ENCODE assay signal across 8 cellular contexts in the genomic region with DNA sequence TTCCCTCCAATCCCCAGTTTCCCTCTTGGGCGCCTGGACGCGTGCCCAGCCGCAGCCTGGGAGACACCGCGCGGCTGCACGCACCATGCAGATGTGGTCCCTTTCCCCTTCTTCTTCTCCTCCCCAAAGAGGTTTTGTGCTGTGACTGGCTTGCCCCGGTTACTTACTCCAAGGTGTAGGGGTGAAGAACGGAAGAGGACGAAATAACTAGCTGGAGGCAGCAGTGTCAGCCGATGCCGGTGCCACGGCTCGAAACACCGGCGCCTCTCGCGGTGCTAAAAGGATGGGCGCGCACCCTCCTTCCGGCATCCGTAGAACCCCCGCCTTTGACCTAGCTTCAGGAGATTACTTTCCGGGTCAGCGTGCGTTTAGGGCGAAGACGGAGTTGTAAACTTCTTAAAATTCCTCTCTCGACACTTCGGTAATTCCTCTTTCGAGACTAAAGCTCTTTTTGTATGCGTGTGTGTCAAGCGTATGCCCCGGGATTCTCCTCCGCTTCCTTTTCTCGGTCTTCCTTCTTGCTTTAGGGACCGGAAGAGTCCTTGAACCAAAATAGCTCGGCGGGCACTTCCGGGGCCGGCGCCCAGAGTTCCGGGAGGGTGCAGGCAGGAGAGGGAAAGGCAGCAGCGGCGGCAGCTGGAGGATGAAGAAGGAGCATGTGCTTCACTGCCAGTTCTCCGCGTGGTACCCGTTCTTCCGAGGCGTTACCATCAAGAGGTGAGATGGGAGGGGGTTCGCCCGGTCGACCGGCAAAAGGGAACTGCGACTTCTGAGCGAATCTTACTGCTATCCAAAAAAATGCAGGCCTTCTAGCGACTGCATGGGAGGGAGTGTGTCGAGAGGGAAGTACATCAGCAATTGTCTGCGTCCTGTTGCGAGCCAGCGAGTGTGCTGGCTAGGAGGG. TPM values are rescaled to one million over a fixed set of nuclear protein-coding genes. Genes with fewer than 3 reads are reported as not detected.
A peak's percentile ranks its signal among the peaks of the same experiment; 100 is the strongest.
DNase-seq lines count a peak whose midpoint lies in the region; ATAC-seq and TF ChIP-seq lines count a peak whose summit lies in the region.

A gene with protein sequence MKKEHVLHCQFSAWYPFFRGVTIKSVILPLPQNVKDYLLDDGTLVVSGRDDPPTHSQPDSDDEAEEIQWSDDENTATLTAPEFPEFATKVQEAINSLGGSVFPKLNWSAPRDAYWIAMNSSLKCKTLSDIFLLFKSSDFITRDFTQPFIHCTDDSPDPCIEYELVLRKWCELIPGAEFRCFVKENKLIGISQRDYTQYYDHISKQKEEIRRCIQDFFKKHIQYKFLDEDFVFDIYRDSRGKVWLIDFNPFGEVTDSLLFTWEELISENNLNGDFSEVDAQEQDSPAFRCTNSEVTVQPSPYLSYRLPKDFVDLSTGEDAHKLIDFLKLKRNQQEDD (plus strand): TSS at position 586 of the 904 bp plus-strand sequence. CDS start 58 bp downstream, at position 644.
NUDT5 (minus strand) TSS at position 289 of the 904 bp plus-strand sequence. CDS start 9,600 bp downstream, outside the sequence.

- ATAC-seq in HG02870 (IDR thresholded peaks at IDR 0.05; ENCODE audit: unreplicated experiment), result peak; percentile 85
- ATAC-seq in left cardiac atrium, result peak; percentile 96 to 97
- peak; percentile 97 to 98 for ATAC-seq in upper lobe of left lung (ENCODE audit: low FRiP score in 2 of 2)

- peak in 1 of 6 experiments; percentile 23 for TF ChIP-seq CTCF in upper lobe of left lung (IDR thresholded peaks at IDR 0.05)

- H3K4me3 ChIP-seq in upper lobe of left lung, result peak within 1 kb of the TSS; percentile 43 to 96 (median 81)

- H3K27me3 ChIP-seq in upper lobe of left lung, result no peaks in the 10 kb centered on the region

- peak; percentile 94 for DNase-seq in NCI-H146 (lab: John Stamatoyannopoulos, UW)
- DNase-seq in amniotic epithelial cell (ENCODE audit: low read depth), result peak; percentile 90
- peak; percentile 89 for DNase-seq in left cardiac atrium
- peak; percentile 96 for DNase-seq in posterior vena cava (ENCODE audit: low spot score)
- DNase-seq in upper lobe of left lung, result peak; percentile 86 to 95

- 0% methylated on average over 59 to 60 of the region's 62 CpGs for WGBS in upper lobe of left lung, 2 donors

- TF ChIP-seq EP300 in upper lobe of left lung (IDR thresholded peaks at IDR 0.05), result no peak

- intact Hi-C loops in T-helper 1 cell treated with Interleukin-12 subunit alpha and Interleukin-12 subunit beta and Interleukin-4 antibody, amounts not matched to agents 30 ng/mL and 1 ng/mL, for 36 hours (cut with micrococcal nuclease), result loop anchor here (1.0 to 10.0 kb wide), 16 partner anchors 15 to 1599 kb away; partner anchors contain the start of genes CAMK1D, DHTKD1, MCM10 and OPTN
- intact Hi-C loops in left cardiac atrium (cut with DNase I) (no loop called here), posterior vena cava (cut with DNase I) (no loop called here)

- peak; percentile 55 for TF ChIP-seq POLR2A in GM15510 (IDR thresholded peaks at IDR 0.05; ENCODE audit: borderline replicate concordance, extremely low read depth, insufficient read length)
- peak in 2 of 4 donors; percentile 46 to 59 for TF ChIP-seq POLR2A in upper lobe of left lung (IDR thresholded peaks at IDR 0.05)

- H3K9me3 ChIP-seq in upper lobe of left lung, result no peaks in the 10 kb centered on the region

- H3K36me3 ChIP-seq in upper lobe of left lung, result peaks cover 0 to 32% (median 8%) of the 10 kb centered on the region in 4 donors

- H3K27ac ChIP-seq in upper lobe of left lung, result peak within 1 kb of the TSS; percentile 87 to 96 (median 92)

- H3K4me1 ChIP-seq in upper lobe of left lung, result peaks cover 25 to 52% (median 36%) of the 10 kb centered on the region in 4 donors

RNA-seq across cellular contexts. Expression of the first gene that starts in this region (rescaled TPM):
- 107 and 114 TPM in 2 replicates for total RNA-seq in T-helper 1 cell treated with Interleukin-12 subunit alpha and Interleukin-12 subunit beta and Interleukin-4 antibody, amounts not matched to agents 30 ng/mL and 1 ng/mL, for 36 hours
- total RNA-seq in left cardiac atrium, result 10 to 100 TPM; 56.7 to 83.8 TPM
- 10 to 100 TPM; 48.5 to 52.7 TPM for total RNA-seq in posterior vena cava
- 10 to 100 TPM; 19.9 to 57.5 (median 42.6) TPM for total RNA-seq in upper lobe of left lung

RNA-seq across cellular contexts. Expression of gene NUDT5, which starts in this region (rescaled TPM):
- 97.3 and 105 TPM in 2 replicates for total RNA-seq in T-helper 1 cell treated with Interleukin-12 subunit alpha and Interleukin-12 subunit beta and Interleukin-4 antibody, amounts not matched to agents 30 ng/mL and 1 ng/mL, for 36 hours
- 10 to 100 TPM; 19.6 to 24.3 TPM for total RNA-seq in left cardiac atrium
- 10 to 100 TPM; 22.4 to 25.2 TPM for total RNA-seq in posterior vena cava
- 10 to 100 TPM; 13.5 to 50.4 (median 45.4) TPM for total RNA-seq in upper lobe of left lung

Comparison
In these comparisons a context has a peak if more than half of its experiments do, and no peak if none do; other contexts are left out.
1. Peak in every context shown above with its lines: DNase-seq, ATAC-seq, H3K4me3 ChIP-seq and H3K27ac ChIP-seq.